9 cellular contexts compared by ENCODE assay signal in the genomic region with DNA sequence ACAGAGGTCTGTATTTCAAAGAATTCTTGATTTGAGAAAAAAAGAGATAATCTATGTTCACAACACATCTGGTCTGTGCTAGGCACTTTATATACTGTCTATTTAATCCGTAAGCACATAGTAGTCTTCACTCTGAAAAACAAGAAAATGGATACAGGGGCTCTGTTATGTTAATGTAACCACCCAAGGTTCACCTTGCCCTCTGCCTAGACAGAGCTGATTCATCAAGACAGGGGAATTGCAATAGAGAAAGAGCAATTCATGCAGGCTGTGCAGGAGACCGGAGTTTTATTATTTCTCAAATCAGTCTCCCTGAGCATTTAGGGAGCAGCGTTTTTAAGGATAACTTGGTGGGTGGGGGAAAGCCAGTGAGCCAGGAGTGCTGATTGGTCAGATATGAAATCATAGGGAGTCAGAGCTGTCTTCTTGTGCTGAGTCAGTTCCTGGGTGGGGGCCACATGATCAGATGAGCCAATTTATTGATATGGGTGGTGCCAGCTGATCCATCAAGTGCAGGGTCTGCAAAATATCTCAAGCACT.
A peak's percentile ranks its signal among the peaks of the same experiment; 100 is the strongest.
DNase-seq lines count a peak whose midpoint lies in the region; ATAC-seq and TF ChIP-seq lines count a peak whose summit lies in the region.
"Had no signal": no experiment of that assay in that cellular context is flagged by ENCODE, and none has a peak within 500 bp of the region (broad histone marks: within the 10 kb centered on the region; RNA-seq: fewer than 3 reads in every experiment).

No MANE protein-coding gene starts in this region.

- no peak overlapping the region for H3K27ac ChIP-seq in coronary artery

- DNase-seq in activated naive CD4-positive, alpha-beta T cell treated with Interleukin-2 at 50 U/mL for 16 hours: peak; percentile 19
- DNase-seq in activated naive CD4-positive, alpha-beta T cell (lab: John Stamatoyannopoulos, UW): no peak
- no peak for DNase-seq in coronary artery (ENCODE audit: low spot score)
- DNase-seq in A172 (ENCODE audit: low spot score): no peak
- no peak for DNase-seq in G401 (ENCODE audit: low spot score)
- DNase-seq: NCI-H69 had no signal

- in situ Hi-C loops in G401 (cut with HindIII; ENCODE audit: low sequenced_read_pairs): no loop called here

- no peak for TF ChIP-seq CTCF in coronary artery (IDR thresholded peaks at IDR 0.05)

- H3K36me3 Mint-ChIP-seq in activated naive CD4-positive, alpha-beta T cell treated with anti-CD3 and anti-CD28 coated beads, Interleukin-2, amount 50 U/mL, for 24 hours: no peaks in the 10 kb centered on the region
- no peaks in the 10 kb centered on the region for H3K36me3 Mint-ChIP-seq in stimulated activated memory B cell treated with anti-CD40 and anti-IgM and Interleukin-4, amounts not matched to agents 10 μg/mL and 1 μg/mL and 100 μg/mL, for 72 hours

- no peaks in the 10 kb centered on the region for H3K27me3 Mint-ChIP-seq in activated naive CD4-positive, alpha-beta T cell treated with anti-CD3 and anti-CD28 coated beads, Interleukin-2, amount 50 U/mL, for 24 hours
- no peaks in the 10 kb centered on the region for H3K27me3 Mint-ChIP-seq in stimulated activated memory B cell treated with anti-CD40 and anti-IgM and Interleukin-4, amounts not matched to agents 10 μg/mL and 1 μg/mL and 100 μg/mL, for 72 hours

- peaks cover 57% of the 10 kb centered on the region for H3K4me1 Mint-ChIP-seq in activated naive CD4-positive, alpha-beta T cell treated with anti-CD3 and anti-CD28 coated beads, Interleukin-2, amount 50 U/mL, for 24 hours
- peaks cover 13% of the 10 kb centered on the region for H3K4me1 Mint-ChIP-seq in stimulated activated memory B cell treated with anti-CD40 and anti-IgM and Interleukin-4, amounts not matched to agents 10 μg/mL and 1 μg/mL and 100 μg/mL, for 72 hours

- H3K9me3 Mint-ChIP-seq in activated naive CD4-positive, alpha-beta T cell treated with anti-CD3 and anti-CD28 coated beads, Interleukin-2, amount 50 U/mL, for 24 hours: no peaks in the 10 kb centered on the region
- no peaks in the 10 kb centered on the region for H3K9me3 Mint-ChIP-seq in stimulated activated memory B cell treated with anti-CD40 and anti-IgM and Interleukin-4, amounts not matched to agents 10 μg/mL and 1 μg/mL and 100 μg/mL, for 72 hours

- peak overlapping the region; percentile 89 for H3K27ac Mint-ChIP-seq in activated naive CD4-positive, alpha-beta T cell treated with anti-CD3 and anti-CD28 coated beads, Interleukin-2, amount 50 U/mL, for 24 hours
- no peak overlapping the region for H3K27ac Mint-ChIP-seq in stimulated activated memory B cell treated with anti-CD40 and anti-IgM and Interleukin-4, amounts not matched to agents 10 μg/mL and 1 μg/mL and 100 μg/mL, for 72 hours

- ATAC-seq in HG03175 (IDR thresholded peaks at IDR 0.05; ENCODE audit: unreplicated experiment): peak; percentile 1
- ATAC-seq in stimulated activated memory B cell treated with anti-CD40 and anti-IgM and Interleukin-4, amounts not matched to agents 10 μg/mL and 1 μg/mL and 100 μg/mL, for 72 hours: peak; percentile 5

- no peak overlapping the region for H3K4me3 ChIP-seq in coronary artery

- peak overlapping the region; percentile 66 for H3K4me3 Mint-ChIP-seq in activated naive CD4-positive, alpha-beta T cell treated with anti-CD3 and anti-CD28 coated beads, Interleukin-2, amount 50 U/mL, for 24 hours
- H3K4me3 Mint-ChIP-seq in stimulated activated memory B cell treated with anti-CD40 and anti-IgM and Interleukin-4, amounts not matched to agents 10 μg/mL and 1 μg/mL and 100 μg/mL, for 72 hours: no peak overlapping the region
